1 cellular context compared by ENCODE assay signal in genomic region chr4:123581802-123582201, GRCh38.
A peak's percentile ranks its signal among the peaks of the same experiment; 100 is the strongest.
TF ChIP-seq lines count a peak whose summit lies in the region.

No MANE protein-coding gene starts in this region.

TF ChIP-seq in K562, 482 proteins besides CTCF, POLR2A, EP300 and RAD21 (continued from another document):
- TF ChIP-seq TRIM25 (IDR thresholded peaks at IDR 0.05; ENCODE audit: borderline replicate concordance) (no peak), ZC3H4 (CRISPR knock-in tag; IDR thresholded peaks at IDR 0.05; ENCODE audit: borderline replicate concordance) (no peak), ZFP91 (CRISPR knock-in tag; IDR thresholded peaks at IDR 0.05) (no peak), MAFF (IDR thresholded peaks at IDR 0.05; ENCODE audit: low read length) (peak; percentile 77), SLC30A9 (CRISPR knock-in tag; IDR thresholded peaks at IDR 0.05) (no peak), MAFG (tag; conservative IDR thresholded peaks at IDR 0.05) (peak; percentile 28; the same call in 1 of the 2 replicates), MAZ (CRISPR knock-in tag; conservative IDR thresholded peaks at IDR 0.05 in 1 of 2, IDR thresholded peaks at IDR 0.05 in 1 of 2) (no peak)
